ENCODE assay signal across 17 cellular contexts in the genomic region with DNA sequence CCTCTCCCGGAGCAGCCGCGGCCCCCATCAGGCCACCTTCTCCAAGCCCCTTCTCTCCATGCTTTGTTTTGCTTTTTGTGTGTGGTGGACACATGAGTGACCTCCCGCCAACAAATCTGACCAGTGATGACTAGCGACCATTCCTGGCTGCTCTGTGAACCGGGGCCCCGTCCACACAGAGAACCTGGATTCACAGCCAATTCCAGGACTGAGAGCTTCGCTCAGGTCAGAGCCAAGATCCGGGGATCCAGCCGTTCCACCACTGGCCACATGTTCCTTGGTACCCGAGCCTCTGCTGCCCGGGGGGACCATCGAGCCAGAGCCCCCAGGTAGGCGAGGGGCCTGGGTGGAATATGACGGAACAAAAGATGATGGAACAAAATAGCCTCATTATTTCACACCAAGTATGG. TPM values are rescaled to one million over a fixed set of nuclear protein-coding genes. Genes with fewer than 3 reads are reported as not detected.
DNase-seq lines count a peak whose midpoint lies in the region; ATAC-seq and TF ChIP-seq lines count a peak whose summit lies in the region.
"Had no signal": no experiment of that assay in that cellular context is flagged by ENCODE, and none has a peak within 500 bp of the region (broad histone marks: within the 10 kb centered on the region; RNA-seq: fewer than 3 reads in every experiment).

No MANE protein-coding gene starts in this region.

- peaks cover 0 to 9% (median 0%) of the 10 kb centered on the region in 11 experiments; a peak in 1 of 22 replicates for H4K20me1 ChIP-seq in BLaER1 treated with 17β-estradiol and CSF1 and Interleukin-3, amounts not matched to agents 10 nM and 100 nM

- H3K4me2 ChIP-seq in BLaER1 treated with 17β-estradiol and CSF1 and Interleukin-3, amounts not matched to agents 10 nM and 100 nM, result peak overlapping the region; percentile 61 to 81 (median 74); a peak in 20 of 22 replicates

- peaks cover 0 to under 1% (median 0%) of the 10 kb centered on the region in 11 experiments; a peak in 3 of 22 replicates for H3K27me3 ChIP-seq in BLaER1 treated with 17β-estradiol and CSF1 and Interleukin-3, amounts not matched to agents 10 nM and 100 nM
- H3K27me3 ChIP-seq in lower lobe of right lung (ENCODE audit: low read depth), result no peaks in the 10 kb centered on the region
- peaks cover 0 to 15% (median 7%) of the 10 kb centered on the region in 3 donors for H3K27me3 ChIP-seq in skeletal muscle tissue (ENCODE audit: control insufficient read depth in 3 of 3, insufficient read depth in 3 of 3, low read length in 3 of 3)
- no peaks in the 10 kb centered on the region for H3K27me3 ChIP-seq in tibial artery

- H3K36me3 ChIP-seq in BLaER1 treated with 17β-estradiol and CSF1 and Interleukin-3, amounts not matched to agents 10 nM and 100 nM, result no peaks in the 10 kb centered on the region
- H3K36me3 ChIP-seq in lower lobe of right lung (no peaks in the 10 kb centered on the region), skeletal muscle tissue (ENCODE audit: control insufficient read depth in 3 of 3, insufficient read depth in 3 of 3, low read length in 3 of 3) (no peaks in the 10 kb centered on the region), tibial artery (no peaks in the 10 kb centered on the region)

- H3K9ac ChIP-seq in BLaER1 treated with 17β-estradiol and CSF1 and Interleukin-3, amounts not matched to agents 10 nM and 100 nM, result peak overlapping the region in 3 of 11 experiments; percentile 33 to 47 (median 46); a peak in 3 of 22 replicates
- no peak overlapping the region for H3K9ac ChIP-seq in skeletal muscle tissue (ENCODE audit: low read depth in 1 of 3, low read length in 3 of 3)
- H3K9ac ChIP-seq: GM23248 had no signal

- H3K4me3 ChIP-seq in BLaER1 treated with 17β-estradiol and CSF1 and Interleukin-3, amounts not matched to agents 10 nM and 100 nM, result no peak overlapping the region
- H3K4me3 ChIP-seq in lower lobe of right lung (no peak overlapping the region), skeletal muscle tissue (ENCODE audit: low read length in 3 of 3) (no peak overlapping the region), tibial artery (no peak overlapping the region)
- H3K4me3 ChIP-seq: mucosa of descending colon had no signal

- DNase-seq in lower lobe of right lung (peak; percentile 38), Ammon's horn (ENCODE audit: low spot score) (no peak), tibial artery (no peak)
- DNase-seq in stimulated activated naive CD4-positive, alpha-beta T cell treated with Interleukin-2 at 50 U/mL for 16 hours (lab: John Stamatoyannopoulos, UW), result no peak
- DNase-seq: activated CD4-positive, alpha-beta memory T cell treated with anti-CD3 and anti-CD28 coated beads, Interleukin-2, amount 10 ng/mL, durations not matched to agents 7 days and 5 days; activated naive CD4-positive, alpha-beta T cell treated with anti-CD3 and anti-CD28 coated beads, Interleukin-2, amount 50 U/mL, for 16 hours; activated T-cell treated with anti-CD3 and anti-CD28 coated beads, Interleukin-2, amount 50 U/mL, for 4 hours; CD4-positive, CD25-positive, alpha-beta regulatory T cell; DMS53; GM23248; NCI-H187 treated with DMSO at 0.1 percent for 48 hours; stimulated activated CD4-positive, alpha-beta T cell treated with anti-CD3 and anti-CD28 coated beads, Interleukin-2, amount 100 ng/mL, for 48 hours had no signal

- H3K9me3 ChIP-seq in BLaER1 treated with 17β-estradiol and CSF1 and Interleukin-3, amounts not matched to agents 10 nM and 100 nM (replicated peaks in 1 of 11), result no peaks in the 10 kb centered on the region
- H3K9me3 ChIP-seq in lower lobe of right lung (no peaks in the 10 kb centered on the region), skeletal muscle tissue (ENCODE audit: control insufficient read depth in 3 of 3, low read length in 3 of 3) (no peaks in the 10 kb centered on the region), tibial artery (no peaks in the 10 kb centered on the region)
- H3K9me3 ChIP-seq: mucosa of descending colon had no signal

- no peak for TF ChIP-seq CTCF in lower lobe of right lung (IDR thresholded peaks at IDR 0.05)
- TF ChIP-seq CTCF in tibial artery (IDR thresholded peaks at IDR 0.05), result no peak

- intact Hi-C loops in lower lobe of right lung (cut with DNase I), result no loop called here
- intact Hi-C loops in tibial artery (cut with DNase I; ENCODE audit: low total_unique reads), result no loop called here

- no peak for ATAC-seq in lower lobe of right lung
- ATAC-seq in GM19463 (IDR thresholded peaks at IDR 0.05; ENCODE audit: unreplicated experiment), result no peak
- ATAC-seq: activated T-cell treated with anti-CD3 and anti-CD28 coated beads, Interleukin-2, amount 50 U/mL, for 4 hours had no signal

- peaks cover 32 to 68% (median 55%) of the 10 kb centered on the region in 10 experiments for H3K4me1 ChIP-seq in BLaER1 treated with 17β-estradiol and CSF1 and Interleukin-3, amounts not matched to agents 10 nM and 100 nM
- H3K4me1 ChIP-seq in lower lobe of right lung, result peaks cover 16% of the 10 kb centered on the region
- peaks cover 23 to 36% (median 35%) of the 10 kb centered on the region in 3 donors for H3K4me1 ChIP-seq in skeletal muscle tissue (ENCODE audit: control insufficient read depth in 3 of 3, insufficient read depth in 3 of 3, low read length in 3 of 3)
- peaks cover 0 to 9% (median 2%) of the 10 kb centered on the region in 4 donors for H3K4me1 ChIP-seq in tibial artery

- peak overlapping the region in 3 of 11 experiments; percentile 39 to 72 (median 61); a peak in 3 of 22 replicates for H3K27ac ChIP-seq in BLaER1 treated with 17β-estradiol and CSF1 and Interleukin-3, amounts not matched to agents 10 nM and 100 nM
- H3K27ac ChIP-seq in cingulate gyrus (ENCODE audit: low read depth, low read length) (peak overlapping the region; percentile 47), lower lobe of right lung (no peak overlapping the region), skeletal muscle tissue (ENCODE audit: low read depth, low read length) (peak overlapping the region; percentile 84), tibial artery (peak overlapping the region in 1 of 2 donors; percentile 31)
- H3K27ac ChIP-seq: GM23248 had no signal

RNA-seq across cellular contexts. Expression of a gene that starts 46.7 kb away (rescaled TPM):
- total RNA-seq in lower lobe of right lung (45.1 TPM), skeletal muscle tissue (59.0 TPM)
